In the genomic region with DNA sequence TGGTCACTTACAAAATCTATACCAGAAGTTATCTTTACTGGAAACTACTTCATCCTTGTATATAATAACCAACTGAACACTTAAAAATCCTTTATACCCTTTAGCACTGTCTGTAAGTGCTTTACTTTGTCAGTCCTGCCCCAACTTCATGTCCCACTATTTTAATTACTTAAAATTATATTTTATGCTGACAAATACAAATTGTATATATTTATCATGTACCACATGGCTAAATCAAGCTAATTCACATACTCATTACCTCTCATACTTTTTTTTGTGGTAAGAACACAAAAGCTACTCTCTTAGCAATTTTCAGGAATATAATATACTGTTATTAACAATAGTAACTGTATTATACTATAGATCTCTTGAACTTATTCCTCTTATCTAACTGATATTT, we compare ENCODE assay signal across 25 cellular contexts.
DNase-seq lines count a peak whose midpoint lies in the region; ATAC-seq, FAIRE-seq and TF ChIP-seq lines count a peak whose summit lies in the region.
"Had no signal": no experiment of that assay in that cellular context is flagged by ENCODE, and none has a peak within 500 bp of the region (broad histone marks: within the 10 kb centered on the region; RNA-seq: fewer than 3 reads in every experiment).

No MANE protein-coding gene starts in this region.

- no peak overlapping the region for H3K4me2 ChIP-seq in HepG2 (ENCODE audit: low read depth, low read length)
- no peak overlapping the region for H3K4me2 ChIP-seq in IMR-90 (ENCODE audit: low read depth, low read length)
- no peak overlapping the region for H3K4me2 ChIP-seq in K562 (ENCODE audit: insufficient read depth, low read length)
- H3K4me2 ChIP-seq: BLaER1 had no signal

- in situ Hi-C loops in HepG2 (cut with HindIII; ENCODE audit: extremely low pct_ligation_motif_present, low pct_unique_long_range_greater_than_20kb), result no loop called here
- in situ Hi-C loops in IMR-90 (cut with MboI; ENCODE audit: low sequenced_read_pairs), result no loop called here
- in situ Hi-C loops in K562 (cut with MboI), result no loop called here

- dilution Hi-C loops in IMR-90 (cut with HindIII; ENCODE audit: low sequenced_read_pairs, unreplicated experiment), result no loop called here

- H3K79me1 ChIP-seq in IMR-90 (ENCODE audit: low read depth in 1 of 2, low read length in 2 of 2), result peaks cover 11 to 17% of the 10 kb centered on the region in 2 experiments

- no peak overlapping the region for H4K91ac ChIP-seq in IMR-90 (ENCODE audit: insufficient read depth, low read depth, low read length)

- H3K9me3 ChIP-seq in HepG2 (ENCODE audit: low read length), result no peaks in the 10 kb centered on the region
- H3K9me3 ChIP-seq in right lobe of liver, result no peaks in the 10 kb centered on the region
- no peaks in the 10 kb centered on the region for H3K9me3 ChIP-seq in IMR-90 (ENCODE audit: control insufficient read depth, insufficient read depth, low read length)
- no peaks in the 10 kb centered on the region; the same call in 1 of the 2 replicates for H3K9me3 ChIP-seq in K562 (replicated peaks; ENCODE audit: control insufficient read depth, insufficient read depth, low read depth, low read length)
- H3K9me3 ChIP-seq: BE2C had no signal

- no peak overlapping the region for H3K4me3 ChIP-seq in HepG2 (replicated peaks in 1 of 3; ENCODE audit: insufficient read depth in 1 of 3, low read depth in 2 of 3, low read length in 3 of 3)
- no peak overlapping the region for H3K4me3 ChIP-seq in right lobe of liver
- no peak overlapping the region for H3K4me3 ChIP-seq in IMR-90 (ENCODE audit: insufficient read depth, low read depth, low read length)
- no peak overlapping the region for H3K4me3 ChIP-seq in K562
- H3K4me3 ChIP-seq: BLaER1 had no signal

- H3K27me3 ChIP-seq in HepG2 (ENCODE audit: control insufficient read depth in 1 of 2, insufficient read depth in 2 of 2, low read length in 2 of 2) (no peaks in the 10 kb centered on the region), right lobe of liver (no peaks in the 10 kb centered on the region), IMR-90 (ENCODE audit: control insufficient read depth, insufficient read depth, low read length) (no peaks in the 10 kb centered on the region), K562 (ENCODE audit: control insufficient read depth in 2 of 2, insufficient read depth in 2 of 2, low read length in 2 of 2) (no peaks in the 10 kb centered on the region)
- H3K27me3 ChIP-seq: BE2C, BLaER1 had no signal

- no peak overlapping the region for H3K18ac ChIP-seq in IMR-90 (ENCODE audit: low read depth, low read length)

- no peak overlapping the region for H3K14ac ChIP-seq in IMR-90 (replicated peaks; ENCODE audit: low read depth, low read length)

- no peak for TF ChIP-seq EP300 in HepG2 (IDR thresholded peaks at IDR 0.05; ENCODE audit: low read depth in 2 of 2, low read length in 2 of 2)
- TF ChIP-seq EP300 in HepG2 (CRISPR knock-in tag; IDR thresholded peaks at IDR 0.05; ENCODE audit: borderline replicate concordance), result no peak
- TF ChIP-seq EP300 in K562 (IDR thresholded peaks at IDR 0.05; ENCODE audit: low read length), result no peak

- CTCF ChIA-PET in HepG2 (lab: Yijun Ruan, JAX; ENCODE audit: low intra/inter-chr PET ratio, low total read pairs), result no interaction called here
- CTCF ChIA-PET in IMR-90 (lab: Yijun Ruan, JAX), result no interaction called here
- CTCF ChIA-PET in K562 (lab: Yijun Ruan, JAX; ENCODE audit: low intra/inter-chr PET ratio), result no interaction called here

- H4K5ac ChIP-seq in IMR-90 (ENCODE audit: low read depth, low read length), result no peak overlapping the region

- BruUV-seq in HepG2 (replicated peaks; lab: Mats Ljungman, UMichigan) (no TSS peak), IMR-90 (replicated peaks; lab: Mats Ljungman, UMichigan) (no TSS peak), K562 (replicated peaks; lab: Mats Ljungman, UMichigan) (no TSS peak)

- ATAC-seq in HepG2, result no peak
- ATAC-seq in right lobe of liver, result no peak
- no peak for ATAC-seq in IMR-90 (ENCODE audit: low read depth)
- no peak for ATAC-seq in K562
- ATAC-seq in esophagus mucosa, result no peak
- ATAC-seq in GM19467 (IDR thresholded peaks at IDR 0.05; ENCODE audit: unreplicated experiment), result no peak

- H3K79me2 ChIP-seq in HepG2 (ENCODE audit: insufficient read depth, low read length) (no peaks in the 10 kb centered on the region), K562 (ENCODE audit: control insufficient read depth, insufficient read depth, low read length) (0 out of 3 replicates have a peak, but pooled peaks cover 3% of the 10 kb centered on the region)

- POLR2A ChIA-PET in HepG2 (lab: Yijun Ruan, JAX) (no interaction called here), IMR-90 (lab: Charles Lee; ENCODE audit: unreplicated experiment) (no interaction called here), K562 (lab: Yijun Ruan, JAX) (no interaction called here)

- no peaks in the 10 kb centered on the region for H3K36me3 ChIP-seq in HepG2 (replicated peaks in 1 of 2; ENCODE audit: control insufficient read depth in 1 of 2, insufficient read depth in 2 of 2, low read length in 2 of 2)
- H3K36me3 ChIP-seq in right lobe of liver, result no peaks in the 10 kb centered on the region
- H3K36me3 ChIP-seq in IMR-90 (ENCODE audit: control insufficient read depth, insufficient read depth, low read length), result no peaks in the 10 kb centered on the region
- H3K36me3 ChIP-seq in K562 (ENCODE audit: control insufficient read depth, insufficient read depth, low read length), result no peaks in the 10 kb centered on the region; the same call in 2 of the 3 replicates
- H3K36me3 ChIP-seq: BE2C had no signal

- no peak overlapping the region for H2BK120ac ChIP-seq in IMR-90 (ENCODE audit: low read depth, low read length)

- no peak overlapping the region for H3K56ac ChIP-seq in IMR-90 (ENCODE audit: extremely low read depth, insufficient read depth, low read length)

- H4K8ac ChIP-seq in IMR-90 (ENCODE audit: low read depth in 2 of 2, low read length in 2 of 2), result no peak overlapping the region

- H3K9ac ChIP-seq in HepG2 (ENCODE audit: insufficient read depth, low read depth, low read length) (no peak overlapping the region), IMR-90 (ENCODE audit: low read depth, low read length) (no peak overlapping the region), K562 (ENCODE audit: insufficient read depth in 1 of 2, low read depth in 2 of 2, low read length in 2 of 2) (no peak overlapping the region)
- H3K9ac ChIP-seq: BLaER1 had no signal

- no peak for DNase-seq in HepG2 (ENCODE audit: low spot score)
- DNase-seq in right lobe of liver, result no peak
- DNase-seq in IMR-90, result no peak
- DNase-seq in K562 (ENCODE audit: extremely low read depth in 1 of 4, low spot score in 3 of 4), result no peak
- DNase-seq in NCI-H446 (lab: John Stamatoyannopoulos, UW), result no peak
- DNase-seq: ACHN; BE2C; C1 segment of cervical spinal cord; CD4-positive, alpha-beta memory T cell; CD4-positive, CD25-positive, alpha-beta regulatory T cell; CD8-positive, alpha-beta memory T cell; COR-L47; DMS 273 treated with DMSO at 0.1 percent for 48 hours; DMS153; DMS53; DMS79; DND-41; EL; GF-D8 had no signal

- H3K4me1 ChIP-seq in HepG2 (ENCODE audit: insufficient read depth, low read length) (no peaks in the 10 kb centered on the region), right lobe of liver (no peaks in the 10 kb centered on the region), IMR-90 (ENCODE audit: control insufficient read depth, insufficient read depth, low read length) (no peaks in the 10 kb centered on the region), K562 (replicated peaks in 1 of 2; ENCODE audit: control insufficient read depth in 2 of 2, insufficient read depth in 2 of 2, low read length in 2 of 2) (no peaks in the 10 kb centered on the region)
- H3K4me1 ChIP-seq: BE2C, BLaER1 had no signal

- H2AFZ ChIP-seq in HepG2 (ENCODE audit: low read length), result no peak overlapping the region
- H2AFZ ChIP-seq in IMR-90 (replicated peaks; ENCODE audit: low read length, poor library complexity), result no peak overlapping the region
- no peak overlapping the region for H2AFZ ChIP-seq in K562 (ENCODE audit: low read depth, low read length)

- H2AK9ac ChIP-seq in IMR-90 (replicated peaks; ENCODE audit: low read depth, low read length, poor library complexity), result no peak overlapping the region

- H4K20me1 ChIP-seq in HepG2 (ENCODE audit: insufficient read depth, low read length), result no peaks in the 10 kb centered on the region
- no peaks in the 10 kb centered on the region for H4K20me1 ChIP-seq in IMR-90 (ENCODE audit: insufficient read depth, low read length)
- no peaks in the 10 kb centered on the region for H4K20me1 ChIP-seq in K562 (replicated peaks; ENCODE audit: control insufficient read depth, insufficient read depth, low read length)
- H4K20me1 ChIP-seq: BLaER1 had no signal

- TF ChIP-seq RAD21 in HepG2 (CRISPR knock-in tag; IDR thresholded peaks at IDR 0.05) (no peak), IMR-90 (IDR thresholded peaks at IDR 0.05; ENCODE audit: low read length) (no peak), K562 (CRISPR knock-in tag; conservative IDR thresholded peaks at IDR 0.05 in 1 of 2, IDR thresholded peaks at IDR 0.05 in 1 of 2) (no peak)

- H3K9me1 ChIP-seq in IMR-90 (ENCODE audit: insufficient read depth, low read length) (no peaks in the 10 kb centered on the region), K562 (ENCODE audit: control insufficient read depth, insufficient read depth, low read length) (no peaks in the 10 kb centered on the region)

- no peak overlapping the region for H3K4ac ChIP-seq in IMR-90 (ENCODE audit: low read depth, low read length)

- intact Hi-C loops in HepG2 (cut with micrococcal nuclease; ENCODE audit: unreplicated experiment), result no loop called here
- intact Hi-C loops in right lobe of liver (cut with DNase I), result no loop called here
- intact Hi-C loops in IMR-90 (cut with micrococcal nuclease), result no loop called here
- intact Hi-C loops in K562 (cut with micrococcal nuclease), result no loop called here

- no peak overlapping the region for H2BK20ac ChIP-seq in IMR-90 (ENCODE audit: low read depth, low read length)

- no peak overlapping the region for H3K27ac ChIP-seq in HepG2 (ENCODE audit: extremely low read length, insufficient read depth, low read length)
- H3K27ac ChIP-seq in right lobe of liver, result no peak overlapping the region
- no peak overlapping the region for H3K27ac ChIP-seq in IMR-90 (ENCODE audit: insufficient read depth, low read length)
- no peak overlapping the region for H3K27ac ChIP-seq in K562 (ENCODE audit: extremely low read depth, low read depth, low read length)
- H3K27ac ChIP-seq: 22Rv1, BLaER1 had no signal

- H2AK5ac ChIP-seq in IMR-90 (ENCODE audit: low read depth, low read length), result no peak overlapping the region

- TF ChIP-seq CTCF in HepG2 (CRISPR knock-in tag; IDR thresholded peaks at IDR 0.05), result no peak
- TF ChIP-seq CTCF in right lobe of liver (IDR thresholded peaks at IDR 0.05), result no peak
- no peak for TF ChIP-seq CTCF in IMR-90 (conservative IDR thresholded peaks at IDR 0.05; ENCODE audit: low read depth, low read length)
- TF ChIP-seq CTCF in K562 (IDR thresholded peaks at IDR 0.05 in 2 of 3, conservative IDR thresholded peaks at IDR 0.05 in 1 of 3; ENCODE audit: insufficient read depth in 2 of 3, low read depth in 1 of 3, low read length in 3 of 3), result no peak

- H3K23ac ChIP-seq in IMR-90 (ENCODE audit: low read depth, low read length), result no peak overlapping the region

- no peak for TF ChIP-seq POLR2A in HepG2 (IDR thresholded peaks at IDR 0.05; ENCODE audit: insufficient read depth in 1 of 2, low read depth in 2 of 2, low read length in 2 of 2)
- TF ChIP-seq POLR2A in right lobe of liver (IDR thresholded peaks at IDR 0.05), result no peak
- no peak for TF ChIP-seq POLR2A in IMR-90 (IDR thresholded peaks at IDR 0.05; ENCODE audit: low read depth, low read length)
- TF ChIP-seq POLR2A in K562 (conservative IDR thresholded peaks at IDR 0.05), result no peak

- FAIRE-seq in HepG2 (lab: Jason Lieb, UNC) (no peak), K562 (lab: Jason Lieb, UNC) (no peak)
- FAIRE-seq: GM12891, GM19239 had no signal

- H2BK5ac ChIP-seq in IMR-90 (ENCODE audit: low read depth, low read length, poor library complexity, severe bottlenecking), result no peak overlapping the region

- no peak overlapping the region for H2BK15ac ChIP-seq in IMR-90 (ENCODE audit: low read depth, low read length)

Comparison
In these comparisons a context has a peak if more than half of its experiments do, and no peak if none do; other contexts are left out.
1. Of the 241 proteins assayed by ChIP-seq in both HepG2 and K562: peak only in HepG2: MAFK; only in K562: MAFF; in both: none; in neither: 239.